25 cellular contexts compared by ENCODE assay signal in genomic region chr6:119234457-119234856, GRCh38.
DNase-seq lines count a peak whose midpoint lies in the region; ATAC-seq, FAIRE-seq and TF ChIP-seq lines count a peak whose summit lies in the region.
"Had no signal": no experiment of that assay in that cellular context is flagged by ENCODE, and none has a peak within 500 bp of the region (broad histone marks: within the 10 kb centered on the region; RNA-seq: fewer than 3 reads in every experiment).

No MANE protein-coding gene starts in this region.

- H3K4me2 ChIP-seq in HepG2 (ENCODE audit: low read depth, low read length) (no peak overlapping the region), K562 (ENCODE audit: insufficient read depth, low read length) (no peak overlapping the region)
- H3K4me2 ChIP-seq: PC-9 had no signal

- H3K9me3 ChIP-seq in HepG2 (ENCODE audit: low read length) (no peaks in the 10 kb centered on the region), right lobe of liver (no peaks in the 10 kb centered on the region), K562 (replicated peaks; ENCODE audit: control insufficient read depth, insufficient read depth, low read depth, low read length) (no peaks in the 10 kb centered on the region)

- WGBS in HepG2 (ENCODE audit: low lambda C conversion rate): 83% methylated on average over 5 of the region's 5 CpGs
- 90% methylated on average over 4 of the region's 5 CpGs for WGBS in right lobe of liver (ENCODE audit: insufficient coverage, low coverage, low lambda C conversion rate, missing lambda C conversion rate)
- 93% methylated on average over 5 of the region's 5 CpGs for WGBS in K562 (ENCODE audit: insufficient coverage, low coverage, missing lambda C conversion rate)

- H3K27me3 Mint-ChIP-seq in stimulated activated naive CD8-positive, alpha-beta T cell treated with anti-CD3 and anti-CD28 coated beads, Interleukin-15, amount 100 ng/mL, for 72 hours: no peaks in the 10 kb centered on the region
- H3K27me3 Mint-ChIP-seq: CD8-positive, alpha-beta memory T cell had no signal

- no peaks in the 10 kb centered on the region for H3K9me1 ChIP-seq in K562 (ENCODE audit: control insufficient read depth, insufficient read depth, low read length)

- H3K27me3 ChIP-seq in HepG2 (ENCODE audit: control insufficient read depth in 1 of 2, insufficient read depth in 2 of 2, low read length in 2 of 2) (no peaks in the 10 kb centered on the region), right lobe of liver (no peaks in the 10 kb centered on the region), K562 (ENCODE audit: control insufficient read depth in 2 of 2, insufficient read depth in 2 of 2, low read length in 2 of 2) (no peaks in the 10 kb centered on the region)

- ATAC-seq in HepG2 (no peak), right lobe of liver (no peak), K562 (peak; percentile 18; the same call in 1 of the 3 replicates)
- ATAC-seq in stimulated activated naive CD8-positive, alpha-beta T cell treated with anti-CD3 and anti-CD28 coated beads, Interleukin-15, amount 100 ng/mL, for 72 hours: peak; percentile 45

- H3K27ac ChIP-seq in HepG2 (ENCODE audit: extremely low read length, insufficient read depth, low read length) (no peak overlapping the region), right lobe of liver (no peak overlapping the region), K562 (ENCODE audit: extremely low read depth, low read depth, low read length) (no peak overlapping the region)
- H3K27ac ChIP-seq: C4-2B, GM23248, PC-9 had no signal

- in situ Hi-C loops in HepG2 (cut with HindIII; ENCODE audit: extremely low pct_ligation_motif_present, low pct_unique_long_range_greater_than_20kb): no loop called here
- in situ Hi-C loops in K562 (cut with MboI): no loop called here

- DNase-seq in activated CD4-positive, alpha-beta T cell treated with anti-CD3 and anti-CD28 coated beads for 48 hours: peak; percentile 4
- DNase-seq in activated CD4-positive, alpha-beta T cell treated with anti-CD3 and anti-CD28 coated beads, Interleukin-2, amount 50 U/mL, for 4 hours: no peak
- DNase-seq in HepG2 (ENCODE audit: low spot score): no peak
- DNase-seq in right lobe of liver: no peak
- no peak for DNase-seq in K562 (ENCODE audit: extremely low read depth in 1 of 4, low spot score in 3 of 4)
- DNase-seq in stimulated activated naive CD8-positive, alpha-beta T cell treated with anti-CD3 and anti-CD28 coated beads, Interleukin-15, amount 100 ng/mL, for 72 hours: no peak
- DNase-seq in NCI-H774 (lab: John Stamatoyannopoulos, UW): no peak
- DNase-seq: AML-193; Calu3; CD8-positive, alpha-beta memory T cell; DMS153; GM23248; H9; HFFc6; KBM-7; NCI-H1092 treated with DMSO at 0.1 percent for 48 hours; NCI-H146; NCI-H2029; NCI-H2227 treated with DMSO at 0.1 percent for 48 hours; NCI-H510A; PC-9; RPMI8226; SHP77 treated with DMSO at 0.1 percent for 48 hours had no signal

- H3K4me1 ChIP-seq in HepG2 (ENCODE audit: insufficient read depth, low read length) (peaks cover 13% of the 10 kb centered on the region), right lobe of liver (no peaks in the 10 kb centered on the region), K562 (replicated peaks in 1 of 2; ENCODE audit: control insufficient read depth in 2 of 2, insufficient read depth in 2 of 2, low read length in 2 of 2) (no peaks in the 10 kb centered on the region; a peak in 1 of 5 replicates)

- intact Hi-C loops in HepG2 (cut with micrococcal nuclease; ENCODE audit: unreplicated experiment): no loop called here
- intact Hi-C loops in right lobe of liver (cut with DNase I): no loop called here
- intact Hi-C loops in K562 (cut with micrococcal nuclease): no loop called here

- no TSS peak for BruUV-seq in HepG2 (replicated peaks; lab: Mats Ljungman, UMichigan)
- BruUV-seq in K562 (replicated peaks; lab: Mats Ljungman, UMichigan): no TSS peak

- H4K20me1 ChIP-seq in HepG2 (ENCODE audit: insufficient read depth, low read length): peaks cover 5% of the 10 kb centered on the region; the same call in 1 of the 2 replicates
- H4K20me1 ChIP-seq in K562 (replicated peaks; ENCODE audit: control insufficient read depth, insufficient read depth, low read length): no peaks in the 10 kb centered on the region

- POLR2A ChIA-PET in HepG2 (lab: Yijun Ruan, JAX) (no interaction called here), K562 (lab: Yijun Ruan, JAX) (no interaction called here)

- H3K79me2 ChIP-seq in HepG2 (ENCODE audit: insufficient read depth, low read length) (peaks cover 35% of the 10 kb centered on the region), K562 (ENCODE audit: control insufficient read depth, insufficient read depth, low read length) (peaks cover 56% of the 10 kb centered on the region)

- H3K36me3 ChIP-seq in HepG2 (replicated peaks in 1 of 2; ENCODE audit: control insufficient read depth in 1 of 2, insufficient read depth in 2 of 2, low read length in 2 of 2) (peaks cover 30 to 69% of the 10 kb centered on the region in 2 experiments), right lobe of liver (peaks cover 0 to 5% (median 1%) of the 10 kb centered on the region in 4 donors), K562 (ENCODE audit: control insufficient read depth, insufficient read depth, low read length) (peaks cover 76% of the 10 kb centered on the region)

- H3K27ac Mint-ChIP-seq in stimulated activated naive CD8-positive, alpha-beta T cell treated with anti-CD3 and anti-CD28 coated beads, Interleukin-15, amount 100 ng/mL, for 72 hours: peak overlapping the region in 1 of 2 donors; percentile 39
- H3K27ac Mint-ChIP-seq: CD8-positive, alpha-beta memory T cell; H9; HFFc6 had no signal

- no peak overlapping the region for H3K4me3 Mint-ChIP-seq in stimulated activated naive CD8-positive, alpha-beta T cell treated with anti-CD3 and anti-CD28 coated beads, Interleukin-15, amount 100 ng/mL, for 72 hours
- H3K4me3 Mint-ChIP-seq: CD8-positive, alpha-beta memory T cell; H9; HFFc6 had no signal

- FAIRE-seq in HepG2 (lab: Jason Lieb, UNC): no peak
- FAIRE-seq in K562 (lab: Jason Lieb, UNC): no peak
- FAIRE-seq: GM12892 had no signal

- peaks cover 6% of the 10 kb centered on the region for H3K4me1 Mint-ChIP-seq in stimulated activated naive CD8-positive, alpha-beta T cell treated with anti-CD3 and anti-CD28 coated beads, Interleukin-15, amount 100 ng/mL, for 72 hours

- H3K9me3 Mint-ChIP-seq in stimulated activated naive CD8-positive, alpha-beta T cell treated with anti-CD3 and anti-CD28 coated beads, Interleukin-15, amount 100 ng/mL, for 72 hours: peaks cover 0 to 8% of the 10 kb centered on the region in 2 donors

- no peak overlapping the region for H3K9ac ChIP-seq in HepG2 (ENCODE audit: insufficient read depth, low read depth, low read length)
- no peak overlapping the region for H3K9ac ChIP-seq in K562 (ENCODE audit: insufficient read depth in 1 of 2, low read depth in 2 of 2, low read length in 2 of 2)
- H3K9ac ChIP-seq: GM23248 had no signal

- no peak overlapping the region for H2AFZ ChIP-seq in HepG2 (ENCODE audit: low read length)
- no peak overlapping the region for H2AFZ ChIP-seq in K562 (ENCODE audit: low read depth, low read length)
- H2AFZ ChIP-seq: GM23248, PC-9 had no signal

- no peak for TF ChIP-seq RAD21 in HepG2 (CRISPR knock-in tag; IDR thresholded peaks at IDR 0.05)
- no peak for TF ChIP-seq RAD21 in K562 (CRISPR knock-in tag; conservative IDR thresholded peaks at IDR 0.05 in 1 of 2, IDR thresholded peaks at IDR 0.05 in 1 of 2)

- no peak overlapping the region for H3K4me3 ChIP-seq in HepG2 (replicated peaks in 1 of 3; ENCODE audit: insufficient read depth in 1 of 3, low read depth in 2 of 3, low read length in 3 of 3)
- H3K4me3 ChIP-seq in right lobe of liver: no peak overlapping the region
- no peak overlapping the region for H3K4me3 ChIP-seq in K562
- H3K4me3 ChIP-seq: GM23248, PC-9 had no signal

- CTCF ChIA-PET in HepG2 (lab: Yijun Ruan, JAX; ENCODE audit: low intra/inter-chr PET ratio, low total read pairs) (no interaction called here), K562 (lab: Yijun Ruan, JAX; ENCODE audit: low intra/inter-chr PET ratio) (no interaction called here)

- TF ChIP-seq POLR2A in HepG2 (IDR thresholded peaks at IDR 0.05; ENCODE audit: insufficient read depth in 1 of 2, low read depth in 2 of 2, low read length in 2 of 2) (no peak), right lobe of liver (IDR thresholded peaks at IDR 0.05) (no peak), K562 (conservative IDR thresholded peaks at IDR 0.05) (no peak)

- TF ChIP-seq EP300 in HepG2 (IDR thresholded peaks at IDR 0.05; ENCODE audit: low read depth in 2 of 2, low read length in 2 of 2) (no peak), HepG2 (CRISPR knock-in tag; IDR thresholded peaks at IDR 0.05; ENCODE audit: borderline replicate concordance) (no peak), K562 (IDR thresholded peaks at IDR 0.05; ENCODE audit: low read length) (no peak)

- TF ChIP-seq CTCF in HepG2 (CRISPR knock-in tag; IDR thresholded peaks at IDR 0.05): no peak
- no peak for TF ChIP-seq CTCF in right lobe of liver (IDR thresholded peaks at IDR 0.05)
- no peak for TF ChIP-seq CTCF in K562 (IDR thresholded peaks at IDR 0.05 in 2 of 3, conservative IDR thresholded peaks at IDR 0.05 in 1 of 3; ENCODE audit: insufficient read depth in 2 of 3, low read depth in 1 of 3, low read length in 3 of 3)

TF ChIP-seq in HepG2, 621 proteins besides CTCF, POLR2A, EP300 and RAD21:
- TF ChIP-seq FOSL2 (CRISPR knock-in tag; IDR thresholded peaks at IDR 0.05) (peak; percentile 37; the same call in 1 of the 2 replicates), NR2C2 (CRISPR knock-in tag; IDR thresholded peaks at IDR 0.05; ENCODE audit: borderline replicate concordance) (no peak)

TF ChIP-seq in K562, 482 proteins besides CTCF, POLR2A, EP300 and RAD21 (continues in another document):
- TF ChIP-seq TEAD1 (CRISPR knock-in tag; IDR thresholded peaks at IDR 0.05) (no peak), TRIM24 (IDR thresholded peaks at IDR 0.05) (no peak), DIDO1 (tag; IDR thresholded peaks at IDR 0.05; ENCODE audit: low read depth) (no peak)
- TF ChIP-seq, protein P1, sequence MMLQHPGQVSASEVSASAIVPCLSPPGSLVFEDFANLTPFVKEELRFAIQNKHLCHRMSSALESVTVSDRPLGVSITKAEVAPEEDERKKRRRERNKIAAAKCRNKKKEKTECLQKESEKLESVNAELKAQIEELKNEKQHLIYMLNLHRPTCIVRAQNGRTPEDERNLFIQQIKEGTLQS (IDR thresholded peaks at IDR 0.05): peak; percentile 50
- TF ChIP-seq, protein P1 (CRISPR knock-in tag; conservative IDR thresholded peaks at IDR 0.05): no peak

Comparison
In these comparisons a context has a peak if more than half of its experiments do, and no peak if none do; other contexts are left out.
1. ATAC-seq: peak in K562 (single experiment) and stimulated activated naive CD8-positive, alpha-beta T cell treated with anti-CD3 and anti-CD28 coated beads, Interleukin-15, amount 100 ng/mL, for 72 hours (single experiment); none in HepG2 (single experiment) and right lobe of liver (0 of 4).